1 cellular context compared by ENCODE assay signal in genomic region chr12:32920506-32921085, GRCh38.
TF ChIP-seq lines count a peak whose summit lies in the region.

No MANE protein-coding gene starts in this region.

TF ChIP-seq in HepG2, 621 proteins besides CTCF, POLR2A, EP300 and RAD21 (continued from another document):
- no peak for TF ChIP-seq SNAPC4 (CRISPR knock-in tag; IDR thresholded peaks at IDR 0.05)
- no peak for TF ChIP-seq HBP1 (CRISPR knock-in tag; IDR thresholded peaks at IDR 0.05; ENCODE audit: low read depth)
- no peak for TF ChIP-seq ZSCAN12 (CRISPR knock-in tag; IDR thresholded peaks at IDR 0.05)
- TF ChIP-seq MXD4 (CRISPR knock-in tag; IDR thresholded peaks at IDR 0.05): no peak
- TF ChIP-seq PAWR (CRISPR knock-in tag; IDR thresholded peaks at IDR 0.05; ENCODE audit: borderline replicate concordance): no peak
- no peak for TF ChIP-seq ZNF256 (CRISPR knock-in tag; conservative IDR thresholded peaks at IDR 0.05)
- TF ChIP-seq, protein P1, sequence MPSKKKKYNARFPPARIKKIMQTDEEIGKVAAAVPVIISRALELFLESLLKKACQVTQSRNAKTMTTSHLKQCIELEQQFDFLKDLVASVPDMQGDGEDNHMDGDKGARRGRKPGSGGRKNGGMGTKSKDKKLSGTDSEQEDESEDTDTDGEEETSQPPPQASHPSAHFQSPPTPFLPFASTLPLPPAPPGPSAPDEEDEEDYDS (CRISPR knock-in tag; IDR thresholded peaks at IDR 0.05): no peak
- TF ChIP-seq SALL1 (CRISPR knock-in tag; IDR thresholded peaks at IDR 0.05): no peak
- TF ChIP-seq ZNF30 (CRISPR knock-in tag; IDR thresholded peaks at IDR 0.05): no peak
- TF ChIP-seq KAT8 (CRISPR knock-in tag; IDR thresholded peaks at IDR 0.05): no peak
- no peak for TF ChIP-seq CBFB (CRISPR knock-in tag; IDR thresholded peaks at IDR 0.05)
- TF ChIP-seq CREB3 (CRISPR knock-in tag; IDR thresholded peaks at IDR 0.05): no peak
- no peak for TF ChIP-seq XBP1 (CRISPR knock-in tag; IDR thresholded peaks at IDR 0.05)
- TF ChIP-seq MAZ (IDR thresholded peaks at IDR 0.05; ENCODE audit: borderline replicate concordance, low read depth, low read length): no peak
- no peak for TF ChIP-seq MAZ (CRISPR knock-in tag; IDR thresholded peaks at IDR 0.05; ENCODE audit: low read depth)
- TF ChIP-seq ZFYVE20 (CRISPR knock-in tag; IDR thresholded peaks at IDR 0.05; ENCODE audit: borderline replicate concordance, low read depth): no peak
- TF ChIP-seq ZNF549 (CRISPR knock-in tag; IDR thresholded peaks at IDR 0.05): no peak
- TF ChIP-seq, protein P2, sequence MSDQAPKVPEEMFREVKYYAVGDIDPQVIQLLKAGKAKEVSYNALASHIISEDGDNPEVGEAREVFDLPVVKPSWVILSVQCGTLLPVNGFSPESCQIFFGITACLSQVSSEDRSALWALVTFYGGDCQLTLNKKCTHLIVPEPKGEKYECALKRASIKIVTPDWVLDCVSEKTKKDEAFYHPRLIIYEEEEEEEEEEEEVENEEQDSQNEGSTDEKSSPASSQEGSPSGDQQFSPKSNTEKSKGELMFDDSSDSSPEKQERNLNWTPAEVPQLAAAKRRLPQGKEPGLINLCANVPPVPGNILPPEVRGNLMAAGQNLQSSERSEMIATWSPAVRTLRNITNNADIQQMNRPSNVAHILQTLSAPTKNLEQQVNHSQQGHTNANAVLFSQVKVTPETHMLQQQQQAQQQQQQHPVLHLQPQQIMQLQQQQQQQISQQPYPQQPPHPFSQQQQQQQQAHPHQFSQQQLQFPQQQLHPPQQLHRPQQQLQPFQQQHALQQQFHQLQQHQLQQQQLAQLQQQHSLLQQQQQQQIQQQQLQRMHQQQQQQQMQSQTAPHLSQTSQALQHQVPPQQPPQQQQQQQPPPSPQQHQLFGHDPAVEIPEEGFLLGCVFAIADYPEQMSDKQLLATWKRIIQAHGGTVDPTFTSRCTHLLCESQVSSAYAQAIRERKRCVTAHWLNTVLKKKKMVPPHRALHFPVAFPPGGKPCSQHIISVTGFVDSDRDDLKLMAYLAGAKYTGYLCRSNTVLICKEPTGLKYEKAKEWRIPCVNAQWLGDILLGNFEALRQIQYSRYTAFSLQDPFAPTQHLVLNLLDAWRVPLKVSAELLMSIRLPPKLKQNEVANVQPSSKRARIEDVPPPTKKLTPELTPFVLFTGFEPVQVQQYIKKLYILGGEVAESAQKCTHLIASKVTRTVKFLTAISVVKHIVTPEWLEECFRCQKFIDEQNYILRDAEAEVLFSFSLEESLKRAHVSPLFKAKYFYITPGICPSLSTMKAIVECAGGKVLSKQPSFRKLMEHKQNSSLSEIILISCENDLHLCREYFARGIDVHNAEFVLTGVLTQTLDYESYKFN (CRISPR knock-in tag; conservative IDR thresholded peaks at IDR 0.05): no peak
